Comparison of ENCODE assay signal across 20 cellular contexts in genomic region chr11:74806267-74806666, GRCh38. TPM values are rescaled to one million over a fixed set of nuclear protein-coding genes. Genes with fewer than 3 reads are reported as not detected.
A peak's percentile ranks its signal among the peaks of the same experiment; 100 is the strongest.
DNase-seq lines count a peak whose midpoint lies in the region; ATAC-seq, FAIRE-seq and TF ChIP-seq lines count a peak whose summit lies in the region.
"Had no signal": no experiment of that assay in that cellular context is flagged by ENCODE, and none has a peak within 500 bp of the region (broad histone marks: within the 10 kb centered on the region; RNA-seq: fewer than 3 reads in every experiment).

No MANE protein-coding gene starts in this region.

- H3K4me2 ChIP-seq in HepG2 (ENCODE audit: low read depth, low read length) (no peak overlapping the region), GM12878 (ENCODE audit: control insufficient read depth, insufficient read depth) (no peak overlapping the region)

- BruUV-seq in HepG2 (replicated peaks; lab: Mats Ljungman, UMichigan) (no TSS peak), GM12878 (replicated peaks; lab: Mats Ljungman, UMichigan) (no TSS peak)

- POLR2A ChIA-PET in HepG2 (lab: Yijun Ruan, JAX) (no interaction called here), GM12878 (lab: Charles Lee) (no interaction called here)

- H3K27me3 Mint-ChIP-seq in stimulated activated naive B cell treated with anti-CD40 and anti-IgM and Interleukin-4, amounts not matched to agents 10 μg/mL and 1 μg/mL and 100 μg/mL, for 72 hours = no peaks in the 10 kb centered on the region
- H3K27me3 Mint-ChIP-seq: CD4-positive, CD25-positive, alpha-beta regulatory T cell had no signal

- no peak overlapping the region for H3K27ac Mint-ChIP-seq in stimulated activated naive B cell treated with anti-CD40 and anti-IgM and Interleukin-4, amounts not matched to agents 10 μg/mL and 1 μg/mL and 100 μg/mL, for 72 hours

- TF ChIP-seq CTCF in HepG2 (CRISPR knock-in tag; IDR thresholded peaks at IDR 0.05) = no peak
- TF ChIP-seq CTCF in right lobe of liver (IDR thresholded peaks at IDR 0.05) = no peak
- no peak for TF ChIP-seq CTCF in GM12878 (IDR thresholded peaks at IDR 0.05 in 2 of 3, conservative IDR thresholded peaks at IDR 0.05 in 1 of 3; ENCODE audit: control insufficient read depth in 2 of 3, extremely low read depth in 1 of 3, insufficient read depth in 1 of 3, low read depth in 3 of 3, low read length in 3 of 3)
- no peak for TF ChIP-seq CTCF in left ventricle myocardium inferior (IDR thresholded peaks at IDR 0.05; ENCODE audit: borderline replicate concordance)
- TF ChIP-seq CTCF in stomach (IDR thresholded peaks at IDR 0.05) = no peak

- H3K9ac ChIP-seq in HepG2 (ENCODE audit: insufficient read depth, low read depth, low read length) (no peak overlapping the region), GM12878 (ENCODE audit: control insufficient read depth, insufficient read depth, low read length) (no peak overlapping the region)

- RAD21 ChIA-PET in GM12878 (lab: Charles Lee; ENCODE audit: unreplicated experiment) = no interaction called here

- in situ Hi-C loops in HepG2 (cut with HindIII; ENCODE audit: extremely low pct_ligation_motif_present, low pct_unique_long_range_greater_than_20kb) = no loop called here
- in situ Hi-C loops in GM12878 (cut with MboI) = no loop called here

- H3K9me3 ChIP-seq in HepG2 (ENCODE audit: low read length) = no peaks in the 10 kb centered on the region
- H3K9me3 ChIP-seq in right lobe of liver = no peaks in the 10 kb centered on the region
- H3K9me3 ChIP-seq in GM12878 (replicated peaks; ENCODE audit: control insufficient read depth, insufficient read depth, low read length) = no peaks in the 10 kb centered on the region; the same call in 2 of the 3 replicates
- no peaks in the 10 kb centered on the region for H3K9me3 ChIP-seq in left ventricle myocardium inferior (replicated peaks)
- no peaks in the 10 kb centered on the region for H3K9me3 ChIP-seq in stomach

- peaks cover 5 to 10% of the 10 kb centered on the region in 2 donors for H3K4me1 Mint-ChIP-seq in stimulated activated naive B cell treated with anti-CD40 and anti-IgM and Interleukin-4, amounts not matched to agents 10 μg/mL and 1 μg/mL and 100 μg/mL, for 72 hours

- H3K36me3 ChIP-seq in HepG2 (replicated peaks in 1 of 2; ENCODE audit: control insufficient read depth in 1 of 2, insufficient read depth in 2 of 2, low read length in 2 of 2) (peaks cover 1 to 10% of the 10 kb centered on the region in 2 experiments; a peak in 2 of 5 replicates), right lobe of liver (peaks cover 0 to 1% (median 0%) of the 10 kb centered on the region in 4 donors), GM12878 (ENCODE audit: control insufficient read depth in 2 of 2, insufficient read depth in 2 of 2, low read length in 1 of 2) (no peaks in the 10 kb centered on the region; a peak in 1 of 4 replicates), left ventricle myocardium inferior (peaks cover 1% of the 10 kb centered on the region), stomach (peaks cover 0 to 10% (median 2%) of the 10 kb centered on the region in 4 donors)

- FAIRE-seq in HepG2 (lab: Jason Lieb, UNC) = no peak
- no peak for FAIRE-seq in GM12878 (lab: Jason Lieb, UNC)

- TF ChIP-seq EP300 in HepG2 (IDR thresholded peaks at IDR 0.05; ENCODE audit: low read depth in 2 of 2, low read length in 2 of 2) (no peak), HepG2 (CRISPR knock-in tag; IDR thresholded peaks at IDR 0.05; ENCODE audit: borderline replicate concordance) (no peak), GM12878 (IDR thresholded peaks at IDR 0.05; ENCODE audit: borderline replicate concordance in 1 of 2, control insufficient read depth in 1 of 2, low read depth in 2 of 2, low read length in 2 of 2) (no peak), stomach (IDR thresholded peaks at IDR 0.05) (no peak)

- TF ChIP-seq POLR2A in HepG2 (IDR thresholded peaks at IDR 0.05; ENCODE audit: insufficient read depth in 1 of 2, low read depth in 2 of 2, low read length in 2 of 2) (no peak), right lobe of liver (IDR thresholded peaks at IDR 0.05) (no peak), GM12878 (IDR thresholded peaks at IDR 0.05; ENCODE audit: low read depth, low read length) (no peak), GM18505 (IDR thresholded peaks at IDR 0.05; ENCODE audit: borderline replicate concordance, extremely low read depth, insufficient read depth, insufficient read length) (no peak), stomach (IDR thresholded peaks at IDR 0.05) (no peak)

- ATAC-seq in HepG2 = no peak
- ATAC-seq in right lobe of liver = no peak
- ATAC-seq in GM12878 = peak; percentile 87
- no peak for ATAC-seq in GM18505 (IDR thresholded peaks at IDR 0.05; ENCODE audit: unreplicated experiment)
- no peak for ATAC-seq in stimulated activated naive B cell treated with anti-CD40 and anti-IgM and Interleukin-4, amounts not matched to agents 10 μg/mL and 1 μg/mL and 100 μg/mL, for 72 hours (replicated peaks)

- no peaks in the 10 kb centered on the region for H3K27me3 ChIP-seq in HepG2 (ENCODE audit: control insufficient read depth in 1 of 2, insufficient read depth in 2 of 2, low read length in 2 of 2)
- no peaks in the 10 kb centered on the region for H3K27me3 ChIP-seq in right lobe of liver
- H3K27me3 ChIP-seq in GM12878 (replicated peaks in 1 of 2; ENCODE audit: control insufficient read depth in 2 of 2, insufficient read depth in 2 of 2, low read length in 1 of 2) = no peaks in the 10 kb centered on the region
- no peaks in the 10 kb centered on the region for H3K27me3 ChIP-seq in left ventricle myocardium inferior (ENCODE audit: low read depth)
- no peaks in the 10 kb centered on the region for H3K27me3 ChIP-seq in stomach

- CTCF ChIA-PET in HepG2 (lab: Yijun Ruan, JAX; ENCODE audit: low intra/inter-chr PET ratio, low total read pairs) = no interaction called here
- CTCF ChIA-PET in GM12878 (lab: Yijun Ruan, JAX) = no interaction called here

- DNase-seq in HepG2 (ENCODE audit: low spot score) (peak; percentile 7), right lobe of liver (no peak), GM12878 (ENCODE audit: low read depth, low spot score) (no peak), left ventricle myocardium inferior (no peak), stomach (no peak)
- no peak for DNase-seq in stimulated activated naive B cell treated with anti-CD40 and anti-IgM and Interleukin-4, amounts not matched to agents 10 μg/mL and 1 μg/mL and 100 μg/mL, for 72 hours
- no peak for DNase-seq in stimulated activated CD4-positive, alpha-beta T cell treated with anti-CD3 and anti-CD28 coated beads, Interleukin-2, amount 100 ng/mL, for 24 hours
- DNase-seq: AML-193; CD4-positive, CD25-positive, alpha-beta regulatory T cell; DMS79 treated with DMSO at 0.1 percent for 48 hours; GDM1; H7; Kasumi-1; MV-4-11; NCI-H1436; NCI-H2029 treated with DMSO at 0.1 percent for 48 hours; NCI-H2227 treated with DMSO at 0.1 percent for 48 hours; NCI-H526 treated with DMSO at 0.1 percent for 48 hours; NK-92 treated with Interleukin-12 subunit alpha and Interleukin-12 subunit beta, amount 100 ng/mL, for 24 hours had no signal

- no peaks in the 10 kb centered on the region for H3K9me3 Mint-ChIP-seq in stimulated activated naive B cell treated with anti-CD40 and anti-IgM and Interleukin-4, amounts not matched to agents 10 μg/mL and 1 μg/mL and 100 μg/mL, for 72 hours

- SMC1A ChIA-PET in GM12878 (lab: Charles Lee; ENCODE audit: uncharacterized antibody, unreplicated experiment) = no interaction called here

- H3K4me3 ChIP-seq in HepG2 (replicated peaks in 1 of 3; ENCODE audit: insufficient read depth in 1 of 3, low read depth in 2 of 3, low read length in 3 of 3) (no peak overlapping the region), right lobe of liver (no peak overlapping the region), GM12878 (no peak overlapping the region), left ventricle myocardium inferior (no peak overlapping the region), stomach (no peak overlapping the region)

- no peak overlapping the region for H2AFZ ChIP-seq in HepG2 (ENCODE audit: low read length)
- no peak overlapping the region for H2AFZ ChIP-seq in GM12878 (ENCODE audit: control insufficient read depth, low read depth, low read length)

- H3K4me1 ChIP-seq in HepG2 (ENCODE audit: insufficient read depth, low read length) (no peaks in the 10 kb centered on the region), right lobe of liver (no peaks in the 10 kb centered on the region), GM12878 (ENCODE audit: control insufficient read depth, insufficient read depth, low read length) (0 out of 2 replicates have a peak, but pooled peaks cover 3% of the 10 kb centered on the region), left ventricle myocardium inferior (peaks cover 59% of the 10 kb centered on the region), stomach (peaks cover 0 to 29% (median 9%) of the 10 kb centered on the region in 4 donors)

- 97% methylated on average over 3 of the region's 3 CpGs for WGBS in HepG2 (ENCODE audit: low lambda C conversion rate)
- 96% methylated on average over 3 of the region's 3 CpGs for WGBS in right lobe of liver (ENCODE audit: insufficient coverage, low coverage, low lambda C conversion rate, missing lambda C conversion rate)
- WGBS in GM12878 (ENCODE audit: insufficient coverage, insufficient replicate concordance, low lambda C conversion rate, missing lambda C conversion rate) = 81% methylated on average over 3 of the region's 3 CpGs
- 85 to 96% (median 92%) methylated on average over 3 of the region's 3 CpGs for WGBS in stomach, 5 donors

- peaks cover 14 to 29% of the 10 kb centered on the region in 2 donors for H3K36me3 Mint-ChIP-seq in stimulated activated naive B cell treated with anti-CD40 and anti-IgM and Interleukin-4, amounts not matched to agents 10 μg/mL and 1 μg/mL and 100 μg/mL, for 72 hours

- H3K27ac ChIP-seq in HepG2 (ENCODE audit: extremely low read length, insufficient read depth, low read length) = no peak overlapping the region
- no peak overlapping the region for H3K27ac ChIP-seq in right lobe of liver
- no peak overlapping the region for H3K27ac ChIP-seq in GM12878 (ENCODE audit: control insufficient read depth, insufficient read depth)
- peak overlapping the region; percentile 34 for H3K27ac ChIP-seq in left ventricle myocardium inferior (replicated peaks)
- H3K27ac ChIP-seq in stomach = no peak overlapping the region

- TF ChIP-seq RAD21 in HepG2 (CRISPR knock-in tag; IDR thresholded peaks at IDR 0.05) = no peak
- TF ChIP-seq RAD21 in GM12878 (IDR thresholded peaks at IDR 0.05; ENCODE audit: insufficient read depth, low read depth, low read length) = no peak

- H3K79me2 ChIP-seq in HepG2 (ENCODE audit: insufficient read depth, low read length) (peaks cover 2% of the 10 kb centered on the region), GM12878 (ENCODE audit: control insufficient read depth, insufficient read depth, low read length) (no peaks in the 10 kb centered on the region; the same call in 1 of the 2 replicates)

- H3K4me3 Mint-ChIP-seq in stimulated activated naive B cell treated with anti-CD40 and anti-IgM and Interleukin-4, amounts not matched to agents 10 μg/mL and 1 μg/mL and 100 μg/mL, for 72 hours = no peak overlapping the region
- H3K4me3 Mint-ChIP-seq: CD4-positive, CD25-positive, alpha-beta regulatory T cell had no signal

- H4K20me1 ChIP-seq in HepG2 (ENCODE audit: insufficient read depth, low read length) (no peaks in the 10 kb centered on the region), GM12878 (ENCODE audit: control insufficient read depth, insufficient read depth) (no peaks in the 10 kb centered on the region)

- intact Hi-C loops in HepG2 (cut with micrococcal nuclease; ENCODE audit: unreplicated experiment) (no loop called here), right lobe of liver (cut with DNase I) (no loop called here), GM12878 (cut with micrococcal nuclease; ENCODE audit: unreplicated experiment) (no loop called here), left ventricle myocardium inferior (cut with micrococcal nuclease) (no loop called here), stomach (cut with DNase I; ENCODE audit: low total_unique reads) (no loop called here)

RNA-seq across cellular contexts. Expression of gene RNF169, which starts 57.6 kb away (rescaled TPM):
- 14.2 and 17.0 TPM in 2 replicates for total RNA-seq in HepG2 (2016; rRNA removed; fragmentation: Illumina TruSeq; extraction: Trizol)
- total RNA-seq in HepG2 (2016; cell fraction: cytosol; rRNA removed; fragmentation: Illumina TruSeq; extraction: Trizol; ENCODE audit: low read depth) = 1.6 and 1.9 TPM in 2 replicates
- 14.0 and 15.8 TPM in 2 replicates for total RNA-seq in HepG2 (2016; cell fraction: insoluble cytoplasmic fraction; rRNA removed; fragmentation: Illumina TruSeq; extraction: Trizol)
- total RNA-seq in HepG2 (2016; cell fraction: membrane; rRNA removed; fragmentation: Illumina TruSeq; extraction: Trizol) = 6.1 and 6.8 TPM in 2 replicates
- 19.7 and 21.7 TPM in 2 replicates for total RNA-seq in HepG2 (2016; cell fraction: nucleus; rRNA removed; fragmentation: Illumina TruSeq; extraction: Trizol)
- 4.8 and 5.3 TPM in 2 replicates for polyA plus RNA-seq in HepG2 (2011; rRNA removed)
- 2.3 and 3.3 TPM in 2 replicates for polyA plus RNA-seq in HepG2 (2011; cell fraction: cytosol; rRNA removed)
- polyA plus RNA-seq in HepG2 (2011; cell fraction: nucleus; rRNA removed) = 6.3 and 7.5 TPM in 2 replicates
- 5.4 and 6.4 TPM in 2 replicates for polyA plus RNA-seq in HepG2 (2012)
- 0.20 and 0.22 TPM in 2 replicates for polyA plus RNA-seq in HepG2 (2016; cell fraction: cytosol; fragmentation: Illumina TruSeq; extraction: Trizol; ENCODE audit: low read depth)
- 6.0 and 6.8 TPM in 2 replicates for polyA plus RNA-seq in HepG2 (2016; cell fraction: insoluble cytoplasmic fraction; fragmentation: Illumina TruSeq; extraction: Trizol; ENCODE audit: low read depth)
- 0.93 and 1.1 TPM in 2 replicates for polyA plus RNA-seq in HepG2 (2016; cell fraction: membrane; fragmentation: Illumina TruSeq; extraction: Trizol; ENCODE audit: low read depth)
- 13.1 and 13.4 TPM in 2 replicates for polyA plus RNA-seq in HepG2 (2016; cell fraction: nucleus; fragmentation: Illumina TruSeq; extraction: Trizol; ENCODE audit: insufficient read depth, low read depth)
- polyA minus RNA-seq in HepG2 (2011; rRNA and poly(A)+ RNA removed; ENCODE audit: low replicate concordance) = 15.7 and 33.2 TPM in 2 replicates
- polyA minus RNA-seq in HepG2 (2011; cell fraction: cytosol; rRNA and poly(A)+ RNA removed) = 12.7 and 13.5 TPM in 2 replicates
- polyA minus RNA-seq in HepG2 (2011; cell fraction: nucleus; rRNA and poly(A)+ RNA removed) = 43.4 and 50.1 TPM in 2 replicates
- 1 to 10 TPM; 4.7 to 7.7 (median 6.8) TPM for total RNA-seq in right lobe of liver
- 35.5 and 35.8 TPM in 2 replicates for total RNA-seq in GM12878 (2013; cell fraction: nucleolus; rRNA removed)
- total RNA-seq in GM12878 (2014; rRNA removed) = 12.1 and 14.0 TPM in 2 replicates
- 13.2 and 14.1 TPM in 2 replicates for total RNA-seq in GM12878 (2014; rRNA removed; fragmentation: Illumina TruSeq; extraction: Trizol)
- total RNA-seq in GM12878 (2021) = 12.8 and 13.1 TPM in 2 replicates
- polyA plus RNA-seq in GM12878 (2011; ENCODE audit: low read depth) = 3.3 TPM
- polyA plus RNA-seq in GM12878 (2011; rRNA removed) = 12.0 and 14.8 TPM in 2 replicates
- 6.0 and 7.4 TPM in 2 replicates for polyA plus RNA-seq in GM12878 (2011; cell fraction: cytosol; rRNA removed)
- polyA plus RNA-seq in GM12878 (2011; cell fraction: nucleus; rRNA removed) = 9.8 and 11.9 TPM in 2 replicates
- 4.7 and 5.2 TPM in 2 replicates for polyA plus RNA-seq in GM12878 (2012)
- polyA plus RNA-seq in GM12878 (2014; fragmentation: Illumina TruSeq; extraction: Trizol) = 7.5 and 9.8 TPM in 2 replicates
- under 1 TPM; 0.32 to 0.42 TPM for polyA plus RNA-seq in GM12878 (2014; fragmentation: Nextera tagmentation; extraction: Ambion mirVana)
- 5.1 and 5.2 TPM in 2 replicates for polyA plus RNA-seq in GM12878 (2014; rRNA removed)
- polyA plus RNA-seq in GM12878 (2016; fragmentation: Nextera tagmentation; extraction: Ambion mirVana) = under 1 TPM; 0.74 to 0.97 TPM
- 32.6 and 32.9 TPM in 2 replicates for polyA minus RNA-seq in GM12878 (2011; rRNA and poly(A)+ RNA removed)
- 10.6 and 11.4 TPM in 2 replicates for polyA minus RNA-seq in GM12878 (2011; cell fraction: cytosol; rRNA and poly(A)+ RNA removed)
- 20.8 and 27.7 TPM in 2 replicates for polyA minus RNA-seq in GM12878 (2011; cell fraction: nucleus; rRNA and poly(A)+ RNA removed)
- 9.6 TPM for total RNA-seq in left ventricle myocardium inferior
- total RNA-seq in stomach = 10 to 100 TPM in 3 of 5 donors, 1 to 10 TPM in 2; 7.0 to 28.1 (median 14.5) TPM
- 1 to 10 TPM; 2.1 to 2.9 (median 2.6) TPM for polyA plus RNA-seq in stomach

Comparison
In these comparisons a context has a peak if more than half of its experiments do, and no peak if none do; other contexts are left out.
1. Of the 75 proteins assayed by ChIP-seq in both HepG2 and GM12878: peak only in HepG2: none; only in GM12878: EED and JUNB; in both: none; in neither: 73.